14 cellular contexts compared by ENCODE assay signal in genomic region chr17:77101521-77102410, GRCh38. TPM values are rescaled to one million over a fixed set of nuclear protein-coding genes. Genes with fewer than 3 reads are reported as not detected.
DNase-seq lines count a peak whose midpoint lies in the region; ATAC-seq and TF ChIP-seq lines count a peak whose summit lies in the region.
"Had no signal": no experiment of that assay in that cellular context is flagged by ENCODE, and none has a peak within 500 bp of the region (broad histone marks: within the 10 kb centered on the region; RNA-seq: fewer than 3 reads in every experiment).

No MANE protein-coding gene starts in this region.

- no peak overlapping the region for H3K4me3 Mint-ChIP-seq in activated T-cell treated with anti-CD3 and anti-CD28 coated beads, Interleukin-2, amount 50 U/mL, for 24 hours
- no peak overlapping the region for H3K4me3 Mint-ChIP-seq in activated T-helper 17 cell treated with anti-CD3 and anti-CD28 coated beads, Interleukin-2, amount 50 U/mL, for 72 hours
- no peak overlapping the region for H3K4me3 Mint-ChIP-seq in type B pancreatic cell
- H3K4me3 Mint-ChIP-seq: activated naive CD4-positive, alpha-beta T cell treated with anti-CD3 and anti-CD28 coated beads for 36 hours had no signal

- H3K9me3 Mint-ChIP-seq in activated T-cell treated with anti-CD3 and anti-CD28 coated beads, Interleukin-2, amount 50 U/mL, for 24 hours: no peaks in the 10 kb centered on the region
- no peaks in the 10 kb centered on the region for H3K9me3 Mint-ChIP-seq in activated T-helper 17 cell treated with anti-CD3 and anti-CD28 coated beads, Interleukin-2, amount 50 U/mL, for 72 hours
- no peaks in the 10 kb centered on the region for H3K9me3 Mint-ChIP-seq in type B pancreatic cell
- H3K9me3 Mint-ChIP-seq: activated naive CD4-positive, alpha-beta T cell treated with anti-CD3 and anti-CD28 coated beads for 36 hours had no signal

- ATAC-seq in activated T-helper 17 cell treated with anti-CD3 and anti-CD28 coated beads, Interleukin-2, amount 50 U/mL, for 72 hours (replicated peaks): no peak

- no peaks in the 10 kb centered on the region for H3K27me3 Mint-ChIP-seq in activated T-cell treated with anti-CD3 and anti-CD28 coated beads, Interleukin-2, amount 50 U/mL, for 24 hours
- no peaks in the 10 kb centered on the region for H3K27me3 Mint-ChIP-seq in activated T-helper 17 cell treated with anti-CD3 and anti-CD28 coated beads, Interleukin-2, amount 50 U/mL, for 72 hours
- no peaks in the 10 kb centered on the region for H3K27me3 Mint-ChIP-seq in type B pancreatic cell

- no peak for DNase-seq in activated T-cell treated with anti-CD3 and anti-CD28 coated beads, Interleukin-2, amount 50 U/mL, for 24 hours
- no peak for DNase-seq in activated T-cell treated with anti-CD3 and anti-CD28 coated beads, Interleukin-2, amount 50 U/mL, for 48 hours
- peak; percentile 28 for DNase-seq in HK-2 (ENCODE audit: unreplicated experiment)
- no peak for DNase-seq in type B pancreatic cell (ENCODE audit: extremely low spot score, unreplicated experiment)
- no peak for DNase-seq in SK-N-DZ (ENCODE audit: low spot score)
- no peak for DNase-seq in LoVo (ENCODE audit: low spot score)
- no peak for DNase-seq in NCI-H2107 treated with DMSO at 0.1 percent for 48 hours (lab: John Stamatoyannopoulos, UW; ENCODE audit: unreplicated experiment)
- DNase-seq: activated naive CD4-positive, alpha-beta T cell treated with anti-CD3 and anti-CD28 coated beads for 36 hours; dermis blood vessel endothelial cell; NCI-H1694; NCI-H510A; sigmoid colon; stimulated activated CD4-positive, alpha-beta T cell treated with anti-CD3 and anti-CD28 coated beads, Interleukin-2, amount 100 ng/mL, for 48 hours had no signal

- peaks cover 63% of the 10 kb centered on the region for H3K36me3 Mint-ChIP-seq in activated T-cell treated with anti-CD3 and anti-CD28 coated beads, Interleukin-2, amount 50 U/mL, for 24 hours (ENCODE audit: low read depth)
- H3K36me3 Mint-ChIP-seq in activated T-helper 17 cell treated with anti-CD3 and anti-CD28 coated beads, Interleukin-2, amount 50 U/mL, for 72 hours (ENCODE audit: low read depth): peaks cover 60% of the 10 kb centered on the region
- H3K36me3 Mint-ChIP-seq in type B pancreatic cell: peaks cover 2% of the 10 kb centered on the region

- peak overlapping the region; percentile 50 for H3K27ac Mint-ChIP-seq in activated T-cell treated with anti-CD3 and anti-CD28 coated beads, Interleukin-2, amount 50 U/mL, for 24 hours
- peak overlapping the region; percentile 58 for H3K27ac Mint-ChIP-seq in activated T-helper 17 cell treated with anti-CD3 and anti-CD28 coated beads, Interleukin-2, amount 50 U/mL, for 72 hours
- H3K27ac Mint-ChIP-seq in type B pancreatic cell: peak overlapping the region; percentile 52
- H3K27ac Mint-ChIP-seq: activated naive CD4-positive, alpha-beta T cell treated with anti-CD3 and anti-CD28 coated beads for 36 hours had no signal

- no peak for TF ChIP-seq CTCF in type B pancreatic cell (conservative IDR thresholded peaks at IDR 0.05)

- peaks cover 42% of the 10 kb centered on the region for H3K4me1 Mint-ChIP-seq in activated T-cell treated with anti-CD3 and anti-CD28 coated beads, Interleukin-2, amount 50 U/mL, for 24 hours (ENCODE audit: low read depth)
- H3K4me1 Mint-ChIP-seq in activated T-helper 17 cell treated with anti-CD3 and anti-CD28 coated beads, Interleukin-2, amount 50 U/mL, for 72 hours: peaks cover 27% of the 10 kb centered on the region
- peaks cover 27% of the 10 kb centered on the region for H3K4me1 Mint-ChIP-seq in type B pancreatic cell (ENCODE audit: unreplicated experiment)

RNA-seq across cellular contexts. Expression of gene SEC14L1, which starts 39.0 kb away (rescaled TPM):
- 10 to 100 TPM; 89.3 to 98.4 TPM for total RNA-seq in activated T-helper 17 cell treated with anti-CD3 and anti-CD28 coated beads, Interleukin-2, amount 50 U/mL, for 72 hours
- 42.3 and 74.9 TPM in 2 replicates for total RNA-seq in type B pancreatic cell (ENCODE audit: low replicate concordance)
- polyA plus RNA-seq in SK-N-DZ (2014; cell fraction: cytosol; rRNA removed): 17.1 and 19.5 TPM in 2 replicates
- polyA plus RNA-seq in SK-N-DZ (2014; cell fraction: nucleus; rRNA removed): 11.7 and 21.8 TPM in 2 replicates
